8 cellular contexts compared by ENCODE assay signal in genomic region chr19:57708641-57709354, GRCh38. TPM values are rescaled to one million over a fixed set of nuclear protein-coding genes. Genes with fewer than 3 reads are reported as not detected.
DNase-seq lines count a peak whose midpoint lies in the region; ATAC-seq and TF ChIP-seq lines count a peak whose summit lies in the region.

Gene ZNF154 (minus strand): TSS chr19:57709204. CDS start chr19:57708971, 233 bp downstream.

- peak within 1 kb of the TSS; percentile 93 for H3K4me3 Mint-ChIP-seq in memory B cell

- peaks cover 32% of the 10 kb centered on the region for H3K4me1 Mint-ChIP-seq in memory B cell

- H3K36me3 Mint-ChIP-seq in memory B cell = peaks cover 38% of the 10 kb centered on the region

- DNase-seq in GM12864 (ENCODE audit: low read depth) (peak; percentile 13), epithelial cell of esophagus (ENCODE audit: low read depth) (peak; percentile 55), memory B cell (ENCODE audit: low spot score in 2 of 2) (peak; percentile 63 to 64), SK-N-DZ (ENCODE audit: low spot score) (no peak), DMS53 treated with DMSO at 0.1 percent for 48 hours (lab: John Stamatoyannopoulos, UW; ENCODE audit: unreplicated experiment) (no peak), NOMO-1 treated with DMSO at 0.1 percent for 48 hours (lab: John Stamatoyannopoulos, UW; ENCODE audit: unreplicated experiment) (no peak)
- peak; percentile 69 for DNase-seq in activated CD8-positive, alpha-beta memory T cell treated with anti-CD3 and anti-CD28 coated beads for 24 hours
- DNase-seq in stimulated activated CD8-positive, alpha-beta memory T cell treated with anti-CD3 and anti-CD28 coated beads, Interleukin-7, amount 100 ng/mL, for 4 hours (ENCODE audit: low read depth in 2 of 2) = peak; percentile 19 to 30

- peaks cover 7% of the 10 kb centered on the region for H3K9me3 Mint-ChIP-seq in memory B cell

- ATAC-seq in memory B cell (ENCODE audit: low read depth) = peak; percentile 89

- no peaks in the 10 kb centered on the region for H3K27me3 Mint-ChIP-seq in memory B cell

- peak within 1 kb of the TSS; percentile 54 for H3K4me3 ChIP-seq in GM12864 (ENCODE audit: low read depth, low read length)
- H3K4me3 ChIP-seq in epithelial cell of esophagus (ENCODE audit: low read length) = peak within 1 kb of the TSS; percentile 57

- TF ChIP-seq CTCF in GM12864 (IDR thresholded peaks at IDR 0.05; ENCODE audit: low read depth, low read length, missing control alignments) (no peak), epithelial cell of esophagus (IDR thresholded peaks at IDR 0.05; ENCODE audit: insufficient read depth, low read depth, low read length, missing control alignments) (no peak)

- H3K27ac Mint-ChIP-seq in memory B cell = peak within 1 kb of the TSS; percentile 99

RNA-seq across cellular contexts. Expression of gene ZNF154, which starts in this region (rescaled TPM):
- not detected in 2 replicates for polyA plus RNA-seq in SK-N-DZ (2014; cell fraction: cytosol; rRNA removed)
- polyA plus RNA-seq in SK-N-DZ (2014; cell fraction: nucleus; rRNA removed) = not detected in 2 replicates

Comparison
In these comparisons a context has a peak if more than half of its experiments do, and no peak if none do; other contexts are left out.
1. DNase-seq: peak in GM12864 (single experiment), activated CD8-positive, alpha-beta memory T cell treated with anti-CD3 and anti-CD28 coated beads for 24 hours (single experiment), epithelial cell of esophagus (single experiment), memory B cell (2 of 2) and stimulated activated CD8-positive, alpha-beta memory T cell treated with anti-CD3 and anti-CD28 coated beads, Interleukin-7, amount 100 ng/mL, for 4 hours (2 of 2); none in SK-N-DZ (single experiment), DMS53 treated with DMSO at 0.1 percent for 48 hours (single experiment) and NOMO-1 treated with DMSO at 0.1 percent for 48 hours (single experiment).